In the genomic region with DNA sequence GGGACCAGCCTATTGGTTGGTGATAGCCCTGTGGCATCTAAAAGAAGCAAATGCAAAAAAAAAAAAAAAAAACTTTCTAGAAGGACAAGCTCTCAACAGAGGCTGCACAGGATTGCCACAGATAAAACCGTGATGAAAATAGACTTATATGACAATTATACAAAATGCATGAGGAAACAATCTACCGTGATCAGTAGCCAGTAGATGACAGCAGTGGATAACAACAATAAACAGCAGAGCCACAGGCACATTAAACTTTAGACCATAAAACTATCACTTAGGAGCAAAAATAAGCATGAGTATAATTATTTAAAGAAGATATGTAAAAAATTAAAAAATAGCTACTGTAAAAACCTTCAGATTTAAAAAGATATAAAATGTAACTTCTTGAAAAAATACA, we compare ENCODE assay signal across 13 cellular contexts.
DNase-seq lines count a peak whose midpoint lies in the region; ATAC-seq, FAIRE-seq and TF ChIP-seq lines count a peak whose summit lies in the region.
"Had no signal": no experiment of that assay in that cellular context is flagged by ENCODE, and none has a peak within 500 bp of the region (broad histone marks: within the 10 kb centered on the region; RNA-seq: fewer than 3 reads in every experiment).

No MANE protein-coding gene starts in this region.

- TF ChIP-seq RAD21 in liver (IDR thresholded peaks at IDR 0.05) (peak; percentile 69 to 72), HepG2 (CRISPR knock-in tag; IDR thresholded peaks at IDR 0.05) (no peak)

- peak; percentile 31 for TF ChIP-seq CTCF in liver (IDR thresholded peaks at IDR 0.05; ENCODE audit: low read depth, low read length, missing input control)
- TF ChIP-seq CTCF in HepG2 (CRISPR knock-in tag; IDR thresholded peaks at IDR 0.05) = no peak
- peak; percentile 42; the same call in 1 of the 2 replicates for TF ChIP-seq CTCF in LNCAP (IDR thresholded peaks at IDR 0.05)
- peak; percentile 1 for TF ChIP-seq CTCF in epithelial cell of esophagus (IDR thresholded peaks at IDR 0.05; ENCODE audit: insufficient read depth, low read depth, low read length, missing control alignments)
- peak in 3 of 4 donors; percentile 29 to 37 (median 34) for TF ChIP-seq CTCF in right lobe of liver (IDR thresholded peaks at IDR 0.05)

- H3K4me3 ChIP-seq in liver (ENCODE audit: low read depth in 1 of 3, low read length in 3 of 3) (no peak overlapping the region), HepG2 (replicated peaks in 1 of 3; ENCODE audit: insufficient read depth in 1 of 3, low read depth in 2 of 3, low read length in 3 of 3) (no peak overlapping the region), epithelial cell of esophagus (ENCODE audit: low read length) (no peak overlapping the region), right lobe of liver (no peak overlapping the region)
- no peak overlapping the region for H3K4me3 ChIP-seq in effector memory CD4-positive, alpha-beta T cell (ENCODE audit: insufficient read depth, low read depth, low read length, poor library complexity, severe bottlenecking)
- H3K4me3 ChIP-seq: GM23248 had no signal

- H3K27ac ChIP-seq in liver (ENCODE audit: low read depth in 1 of 2, low read length in 2 of 2) (no peak overlapping the region), HepG2 (ENCODE audit: extremely low read length, insufficient read depth, low read length) (no peak overlapping the region), right lobe of liver (no peak overlapping the region)
- no peak overlapping the region for H3K27ac ChIP-seq in effector memory CD4-positive, alpha-beta T cell (ENCODE audit: insufficient read depth, low read length, poor library complexity, severe bottlenecking)
- H3K27ac ChIP-seq: GM23248 had no signal

- ATAC-seq in HepG2 = no peak
- ATAC-seq in right lobe of liver = peak; percentile 30 to 65 (median 52)
- no peak for ATAC-seq in HG03520 (IDR thresholded peaks at IDR 0.05; ENCODE audit: unreplicated experiment)

- BruUV-seq in HepG2 (replicated peaks; lab: Mats Ljungman, UMichigan) = no TSS peak

- TF ChIP-seq POLR2A in HepG2 (IDR thresholded peaks at IDR 0.05; ENCODE audit: insufficient read depth in 1 of 2, low read depth in 2 of 2, low read length in 2 of 2) = no peak
- TF ChIP-seq POLR2A in right lobe of liver (IDR thresholded peaks at IDR 0.05) = no peak

- no peak for FAIRE-seq in HepG2 (lab: Jason Lieb, UNC)
- FAIRE-seq: A204.1, H54 had no signal

- H3K79me2 ChIP-seq in HepG2 (ENCODE audit: insufficient read depth, low read length) = no peaks in the 10 kb centered on the region

- intact Hi-C loops in HepG2 (cut with micrococcal nuclease; ENCODE audit: unreplicated experiment) (loop anchor here (2.0 to 10.0 kb wide), 2 partner anchors 42 to 58 kb away; no protein-coding TSS in a partner anchor), right lobe of liver (cut with DNase I) (no loop called here)

- CTCF ChIA-PET in HepG2 (lab: Yijun Ruan, JAX; ENCODE audit: low intra/inter-chr PET ratio, low total read pairs) = no interaction called here

- in situ Hi-C loops in HepG2 (cut with HindIII; ENCODE audit: extremely low pct_ligation_motif_present, low pct_unique_long_range_greater_than_20kb) = no loop called here

- no peaks in the 10 kb centered on the region for H4K20me1 ChIP-seq in HepG2 (ENCODE audit: insufficient read depth, low read length)

- H3K9me3 ChIP-seq in liver (ENCODE audit: control insufficient read depth in 4 of 4, low read length in 3 of 4) (peaks cover 0 to 3% (median 0%) of the 10 kb centered on the region in 4 donors), HepG2 (ENCODE audit: low read length) (no peaks in the 10 kb centered on the region), right lobe of liver (no peaks in the 10 kb centered on the region)
- H3K9me3 ChIP-seq in effector memory CD4-positive, alpha-beta T cell (ENCODE audit: control insufficient read depth, low read length) = no peaks in the 10 kb centered on the region

- no peak for TF ChIP-seq EP300 in HepG2 (IDR thresholded peaks at IDR 0.05; ENCODE audit: low read depth in 2 of 2, low read length in 2 of 2)
- TF ChIP-seq EP300 in HepG2 (CRISPR knock-in tag; IDR thresholded peaks at IDR 0.05; ENCODE audit: borderline replicate concordance) = no peak

- H3K4me1 ChIP-seq in liver (ENCODE audit: control insufficient read depth in 4 of 4, insufficient read depth in 4 of 4, low read length in 3 of 4) (peaks cover 0 to 24% (median 14%) of the 10 kb centered on the region in 4 donors), HepG2 (ENCODE audit: insufficient read depth, low read length) (no peaks in the 10 kb centered on the region), right lobe of liver (peaks cover 0 to 12% (median 6%) of the 10 kb centered on the region in 4 donors)
- no peaks in the 10 kb centered on the region for H3K4me1 ChIP-seq in effector memory CD4-positive, alpha-beta T cell (ENCODE audit: control insufficient read depth, insufficient read depth, low read length, poor library complexity, severe bottlenecking)

- H3K27me3 ChIP-seq in liver (ENCODE audit: control insufficient read depth in 4 of 4, insufficient read depth in 4 of 4, low read length in 3 of 4) (no peaks in the 10 kb centered on the region), HepG2 (ENCODE audit: control insufficient read depth in 1 of 2, insufficient read depth in 2 of 2, low read length in 2 of 2) (no peaks in the 10 kb centered on the region), right lobe of liver (no peaks in the 10 kb centered on the region)
- no peaks in the 10 kb centered on the region for H3K27me3 ChIP-seq in effector memory CD4-positive, alpha-beta T cell (replicated peaks; ENCODE audit: control insufficient read depth, insufficient read depth, low read length, poor library complexity, severe bottlenecking)

- H2AFZ ChIP-seq in HepG2 (ENCODE audit: low read length) = no peak overlapping the region
- H2AFZ ChIP-seq: GM23248 had no signal

- DNase-seq in HepG2 (ENCODE audit: low spot score) (no peak), epithelial cell of esophagus (ENCODE audit: low read depth) (no peak), right lobe of liver (no peak), NCI-H82 (lab: John Stamatoyannopoulos, UW) (no peak)
- DNase-seq in effector memory CD4-positive, alpha-beta T cell = no peak
- DNase-seq: DMS53, GF-D8, GM23248 had no signal

- H3K9ac ChIP-seq in liver (ENCODE audit: low read depth in 1 of 2, low read length in 2 of 2) (no peak overlapping the region), HepG2 (ENCODE audit: insufficient read depth, low read depth, low read length) (no peak overlapping the region)
- H3K9ac ChIP-seq: GM23248 had no signal

- WGBS in liver = 49% methylated on average over 2 of the region's 2 CpGs
- WGBS in HepG2 (ENCODE audit: low lambda C conversion rate) = 58% methylated on average over 2 of the region's 2 CpGs
- 27% methylated on average over 2 of the region's 2 CpGs for WGBS in right lobe of liver (ENCODE audit: insufficient coverage, low coverage, low lambda C conversion rate, missing lambda C conversion rate)

- H3K36me3 ChIP-seq in liver (ENCODE audit: control insufficient read depth in 4 of 4, insufficient read depth in 3 of 4, low read depth in 1 of 4, low read length in 3 of 4) (no peaks in the 10 kb centered on the region), HepG2 (replicated peaks in 1 of 2; ENCODE audit: control insufficient read depth in 1 of 2, insufficient read depth in 2 of 2, low read length in 2 of 2) (no peaks in the 10 kb centered on the region), right lobe of liver (no peaks in the 10 kb centered on the region)
- H3K36me3 ChIP-seq in effector memory CD4-positive, alpha-beta T cell (ENCODE audit: control insufficient read depth, insufficient read depth, low read length) = no peaks in the 10 kb centered on the region

- no peak overlapping the region for H3K4me2 ChIP-seq in HepG2 (ENCODE audit: low read depth, low read length)

- POLR2A ChIA-PET in HepG2 (lab: Yijun Ruan, JAX) = no interaction called here

TF ChIP-seq in liver, 16 proteins besides CTCF, POLR2A, EP300 and RAD21:
- TF ChIP-seq HNF4A (conservative IDR thresholded peaks at IDR 0.05) = peak in 1 of 2 donors; percentile 17
- no peak for TF ChIP-seq RXRA (IDR thresholded peaks at IDR 0.05)

TF ChIP-seq in HepG2, 621 proteins besides CTCF, POLR2A, EP300 and RAD21:
- no peak for TF ChIP-seq TEAD2 (CRISPR knock-in tag; IDR thresholded peaks at IDR 0.05)
- no peak for TF ChIP-seq ZNF441 (CRISPR knock-in tag; IDR thresholded peaks at IDR 0.05; ENCODE audit: borderline replicate concordance)
- TF ChIP-seq TBX2 (CRISPR knock-in tag; IDR thresholded peaks at IDR 0.05; ENCODE audit: borderline replicate concordance) = no peak
- TF ChIP-seq, protein P1, sequence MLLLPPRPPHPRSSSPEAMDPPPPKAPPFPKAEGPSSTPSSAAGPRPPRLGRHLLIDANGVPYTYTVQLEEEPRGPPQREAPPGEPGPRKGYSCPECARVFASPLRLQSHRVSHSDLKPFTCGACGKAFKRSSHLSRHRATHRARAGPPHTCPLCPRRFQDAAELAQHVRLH (CRISPR knock-in tag; IDR thresholded peaks at IDR 0.05; ENCODE audit: borderline replicate concordance, low read depth) = no peak
- TF ChIP-seq ZNF350 (CRISPR knock-in tag; IDR thresholded peaks at IDR 0.05; ENCODE audit: borderline replicate concordance, low read depth) = no peak
- no peak for TF ChIP-seq HNRNPL (IDR thresholded peaks at IDR 0.05; ENCODE audit: low read depth, low read length)
- TF ChIP-seq, protein P2, sequence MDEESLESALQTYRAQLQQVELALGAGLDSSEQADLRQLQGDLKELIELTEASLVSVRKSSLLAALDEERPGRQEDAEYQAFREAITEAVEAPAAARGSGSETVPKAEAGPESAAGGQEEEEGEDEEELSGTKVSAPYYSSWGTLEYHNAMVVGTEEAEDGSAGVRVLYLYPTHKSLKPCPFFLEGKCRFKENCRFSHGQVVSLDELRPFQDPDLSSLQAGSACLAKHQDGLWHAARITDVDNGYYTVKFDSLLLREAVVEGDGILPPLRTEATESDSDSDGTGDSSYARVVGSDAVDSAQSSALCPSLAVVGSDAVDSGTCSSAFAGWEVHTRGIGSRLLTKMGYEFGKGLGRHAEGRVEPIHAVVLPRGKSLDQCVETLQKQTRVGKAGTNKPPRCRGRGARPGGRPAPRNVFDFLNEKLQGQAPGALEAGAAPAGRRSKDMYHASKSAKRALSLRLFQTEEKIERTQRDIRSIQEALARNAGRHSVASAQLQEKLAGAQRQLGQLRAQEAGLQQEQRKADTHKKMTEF (CRISPR knock-in tag; IDR thresholded peaks at IDR 0.05) = no peak
TF ChIP-seq in HepG2: peak in this region for 0.

Comparison
In these comparisons a context has a peak if more than half of its experiments do, and no peak if none do; other contexts are left out.
1. ATAC-seq: peak in right lobe of liver (4 of 4); none in HepG2 (single experiment) and HG03520 (single experiment).